Comparison of ENCODE assay signal across 1 cellular context in genomic region chr6:34745277-34746103, GRCh38.
TF ChIP-seq lines count a peak whose summit lies in the region.

No MANE protein-coding gene starts in this region.

TF ChIP-seq in IMR-90, 13 proteins besides CTCF, POLR2A, EP300 and RAD21:
- TF ChIP-seq MAZ (IDR thresholded peaks at IDR 0.05; ENCODE audit: borderline replicate concordance, low read depth, low read length): no peak
- TF ChIP-seq BHLHE40 (IDR thresholded peaks at IDR 0.05; ENCODE audit: low read depth, low read length): 0 out of 2 replicates have a peak, but pooled peaks have one; percentile 6
- TF ChIP-seq MAFK (IDR thresholded peaks at IDR 0.05; ENCODE audit: low read depth, low read length): no peak
- no peak for TF ChIP-seq NFE2L2 (IDR thresholded peaks at IDR 0.05; ENCODE audit: low read depth, low read length)
